15 cellular contexts compared by ENCODE assay signal in genomic region chr3:14700891-14701290, GRCh38. TPM values are rescaled to one million over a fixed set of nuclear protein-coding genes. Genes with fewer than 3 reads are reported as not detected.
DNase-seq lines count a peak whose midpoint lies in the region; ATAC-seq and TF ChIP-seq lines count a peak whose summit lies in the region.
"Had no signal": no experiment of that assay in that cellular context is flagged by ENCODE, and none has a peak within 500 bp of the region (broad histone marks: within the 10 kb centered on the region; RNA-seq: fewer than 3 reads in every experiment).

No MANE protein-coding gene starts in this region.

- peaks cover 0 to 2% of the 10 kb centered on the region in 2 donors for H3K9me3 Mint-ChIP-seq in activated T-cell treated with anti-CD3 and anti-CD28 coated beads, Interleukin-2, amount 50 U/mL, for 72 hours
- H3K9me3 Mint-ChIP-seq in chondrocyte (ENCODE audit: low read depth): peaks cover 4% of the 10 kb centered on the region
- H3K9me3 Mint-ChIP-seq: CD4-positive, alpha-beta T cell; CD8-positive, alpha-beta T cell had no signal

- peak overlapping the region; percentile 33 for H3K27ac Mint-ChIP-seq in activated T-cell treated with anti-CD3 and anti-CD28 coated beads, Interleukin-2, amount 50 U/mL, for 72 hours
- H3K27ac Mint-ChIP-seq in chondrocyte (ENCODE audit: unreplicated experiment): no peak overlapping the region
- H3K27ac Mint-ChIP-seq: B cell; CD4-positive, alpha-beta T cell; CD8-positive, alpha-beta T cell had no signal

- no peaks in the 10 kb centered on the region for H3K27me3 Mint-ChIP-seq in activated T-cell treated with anti-CD3 and anti-CD28 coated beads, Interleukin-2, amount 50 U/mL, for 72 hours (ENCODE audit: low read depth)
- H3K27me3 Mint-ChIP-seq in chondrocyte (ENCODE audit: low read depth): peaks cover 11% of the 10 kb centered on the region
- H3K27me3 Mint-ChIP-seq: B cell; CD4-positive, alpha-beta T cell had no signal

- H3K4me3 Mint-ChIP-seq in activated T-cell treated with anti-CD3 and anti-CD28 coated beads, Interleukin-2, amount 50 U/mL, for 72 hours: no peak overlapping the region
- H3K4me3 Mint-ChIP-seq in chondrocyte (ENCODE audit: unreplicated experiment): no peak overlapping the region
- H3K4me3 Mint-ChIP-seq: B cell; CD4-positive, alpha-beta T cell; CD8-positive, alpha-beta T cell had no signal

- DNase-seq in activated T-cell treated with anti-CD3 and anti-CD28 coated beads, Interleukin-2, amount 50 U/mL, for 72 hours: no peak
- DNase-seq in activated T-cell treated with anti-CD3 and anti-CD28 coated beads, Interleukin-2, amount 50 U/mL, for 1 hour: no peak
- DNase-seq in chondrocyte (ENCODE audit: low spot score) (peak; percentile 58), activated gamma-delta T cell treated with Interleukin-2 at 50 U/mL for 16 hours (no peak)
- DNase-seq: AML-193; Caco-2; Calu3; CD4-positive, alpha-beta T cell; CD8-positive, alpha-beta T cell; DMS79 treated with DMSO at 0.1 percent for 48 hours; GF-D8 had no signal

- TF ChIP-seq CTCF in chondrocyte (IDR thresholded peaks at IDR 0.05): no peak

- H3K4me1 Mint-ChIP-seq in activated T-cell treated with anti-CD3 and anti-CD28 coated beads, Interleukin-2, amount 50 U/mL, for 72 hours (ENCODE audit: low read depth): no peaks in the 10 kb centered on the region
- no peaks in the 10 kb centered on the region for H3K4me1 Mint-ChIP-seq in chondrocyte (ENCODE audit: low read depth)
- H3K4me1 Mint-ChIP-seq: B cell had no signal

- H3K36me3 Mint-ChIP-seq in activated T-cell treated with anti-CD3 and anti-CD28 coated beads, Interleukin-2, amount 50 U/mL, for 72 hours (ENCODE audit: insufficient read depth in 2 of 2): peaks cover 0 to 6% of the 10 kb centered on the region in 2 donors
- no peaks in the 10 kb centered on the region for H3K36me3 Mint-ChIP-seq in chondrocyte (ENCODE audit: low read depth)

- no peak for ATAC-seq in activated T-cell treated with anti-CD3 and anti-CD28 coated beads, Interleukin-2, amount 50 U/mL, for 72 hours (replicated peaks in 1 of 2)
- ATAC-seq in HG02759 (IDR thresholded peaks at IDR 0.05; ENCODE audit: unreplicated experiment): no peak
- ATAC-seq: A549; CD8-positive, alpha-beta T cell had no signal

RNA-seq across cellular contexts. Expression of gene C3orf20, which starts 25.9 kb away (rescaled TPM):
- 1 to 10 TPM in 1 of 2 donors, under 1 TPM in 1; 0.51 to 1.1 TPM for total RNA-seq in activated T-cell treated with anti-CD3 and anti-CD28 coated beads, Interleukin-2, amount 50 U/mL, for 72 hours
- total RNA-seq in chondrocyte: not detected in 3 replicates
- total RNA-seq: A172 had no signal

RNA-seq across cellular contexts. Expression of gene CCDC174, which starts 49.3 kb away (rescaled TPM):
- 10 to 100 TPM; 33.9 to 34.3 TPM for total RNA-seq in activated T-cell treated with anti-CD3 and anti-CD28 coated beads, Interleukin-2, amount 50 U/mL, for 72 hours
- total RNA-seq in chondrocyte: 15.4 to 18.6 TPM (median 17.2 TPM) in 3 replicates
